ENCODE assay signal across 15 cellular contexts in the genomic region with DNA sequence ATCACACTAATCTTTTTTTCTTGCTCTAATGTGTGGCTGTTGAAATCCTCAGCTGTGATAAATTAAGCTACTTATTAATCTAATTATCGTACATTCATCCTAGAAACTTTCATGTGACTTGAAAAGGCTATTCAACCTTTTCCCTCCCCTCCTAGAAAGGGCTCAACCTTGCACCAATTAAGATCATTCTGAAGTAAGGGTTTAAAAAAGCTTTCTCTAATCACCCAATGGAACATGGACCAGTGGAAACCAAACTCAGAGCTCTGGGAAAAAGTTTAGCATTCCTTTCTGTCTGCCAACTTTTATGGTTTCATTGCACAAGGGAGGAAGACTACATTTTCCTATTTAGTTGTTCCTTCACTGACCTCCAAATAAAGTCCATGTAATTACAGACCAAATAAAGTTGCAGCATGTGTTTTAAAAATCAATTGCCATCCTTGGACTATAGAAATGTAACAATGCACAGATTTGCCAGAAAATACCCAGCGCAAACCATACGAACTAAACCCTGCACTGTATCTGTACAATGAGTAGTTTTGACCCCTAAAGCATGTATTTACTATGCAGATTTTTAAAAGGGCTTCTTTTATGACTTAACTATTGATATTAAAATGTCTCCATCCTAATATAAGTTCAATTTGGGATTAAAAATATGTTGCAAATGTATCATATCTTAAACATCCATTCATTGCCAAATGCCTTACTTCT.
DNase-seq lines count a peak whose midpoint lies in the region; ATAC-seq and TF ChIP-seq lines count a peak whose summit lies in the region.
"Had no signal": no experiment of that assay in that cellular context is flagged by ENCODE, and none has a peak within 500 bp of the region (broad histone marks: within the 10 kb centered on the region; RNA-seq: fewer than 3 reads in every experiment).

No MANE protein-coding gene starts in this region.

- H3K4me3 ChIP-seq in GM23338 = no peak overlapping the region
- no peak overlapping the region for H3K4me3 ChIP-seq in body of pancreas
- H3K4me3 ChIP-seq: BLaER1 treated with 17β-estradiol and CSF1 and Interleukin-3, amounts not matched to agents 10 nM and 100 nM; GM23248 had no signal

- H3K9me2 ChIP-seq in GM23338 (ENCODE audit: insufficient read depth) = no peaks in the 10 kb centered on the region

- intact Hi-C loops in activated T-helper 2 cell treated with anti-CD3 and anti-CD28 coated beads, Interferon-gamma antibody, Interleukin-2, Interleukin-4, amounts not matched to agents 10 μg/mL and 5 μg/mL and 100 μg/mL, durations not matched to agents 14 hours and 24 hours and 36 hours (cut with micrococcal nuclease) = no loop called here
- intact Hi-C loops in body of pancreas (cut with DNase I) = no loop called here

- H3K4me3 Mint-ChIP-seq in GM23338 = no peak overlapping the region
- H3K4me3 Mint-ChIP-seq in nephron progenitor cell = no peak overlapping the region
- H3K4me3 Mint-ChIP-seq in glutamatergic neuron (ENCODE audit: unreplicated experiment) = no peak overlapping the region
- H3K4me3 Mint-ChIP-seq in activated T-helper 2 cell treated with anti-CD3 and anti-CD28 coated beads, Interferon-gamma antibody, Interleukin-2, Interleukin-4, amounts not matched to agents 10 μg/mL and 5 μg/mL and 100 μg/mL, durations not matched to agents 14 hours and 24 hours and 36 hours (ENCODE audit: low read depth) = no peak overlapping the region
- H3K4me3 Mint-ChIP-seq: CD4-positive, CD25-positive, alpha-beta regulatory T cell; H9; HFFc6 had no signal

- H3K36me3 Mint-ChIP-seq in GM23338 (ENCODE audit: low read depth) (no peaks in the 10 kb centered on the region), nephron progenitor cell (ENCODE audit: low read depth) (no peaks in the 10 kb centered on the region), glutamatergic neuron (ENCODE audit: unreplicated experiment) (no peaks in the 10 kb centered on the region)
- H3K36me3 Mint-ChIP-seq in activated T-helper 2 cell treated with anti-CD3 and anti-CD28 coated beads, Interferon-gamma antibody, Interleukin-2, Interleukin-4, amounts not matched to agents 10 μg/mL and 5 μg/mL and 100 μg/mL, durations not matched to agents 14 hours and 24 hours and 36 hours (ENCODE audit: low read depth) = no peaks in the 10 kb centered on the region
- H3K36me3 Mint-ChIP-seq: CD4-positive, CD25-positive, alpha-beta regulatory T cell had no signal

- peaks cover 28% of the 10 kb centered on the region for H3K4me1 ChIP-seq in GM23338 (ENCODE audit: insufficient read depth)
- H3K4me1 ChIP-seq in body of pancreas = peaks cover 6% of the 10 kb centered on the region
- H3K4me1 ChIP-seq: BLaER1 treated with 17β-estradiol and CSF1 and Interleukin-3, amounts not matched to agents 10 nM and 100 nM had no signal

- H3K79me2 ChIP-seq in GM23338 (replicated peaks; ENCODE audit: insufficient read depth) = no peaks in the 10 kb centered on the region

- TF ChIP-seq CTCF in GM23338 (conservative IDR thresholded peaks at IDR 0.05; ENCODE audit: low read depth in 2 of 2) (no peak), nephron progenitor cell (IDR thresholded peaks at IDR 0.05) (no peak), glutamatergic neuron (IDR thresholded peaks at IDR 0.05; ENCODE audit: partially characterized antibody, unreplicated experiment) (no peak), body of pancreas (IDR thresholded peaks at IDR 0.05) (no peak)

- H3K9me3 ChIP-seq in body of pancreas = no peaks in the 10 kb centered on the region
- H3K9me3 ChIP-seq: BLaER1 treated with 17β-estradiol and CSF1 and Interleukin-3, amounts not matched to agents 10 nM and 100 nM had no signal

- H3K27me3 Mint-ChIP-seq in GM23338 (ENCODE audit: insufficient read depth, low read depth, poor library complexity) (peaks cover 1% of the 10 kb centered on the region), nephron progenitor cell (ENCODE audit: low read depth, poor library complexity) (no peaks in the 10 kb centered on the region), glutamatergic neuron (ENCODE audit: unreplicated experiment) (no peaks in the 10 kb centered on the region)
- no peaks in the 10 kb centered on the region for H3K27me3 Mint-ChIP-seq in activated T-helper 2 cell treated with anti-CD3 and anti-CD28 coated beads, Interferon-gamma antibody, Interleukin-2, Interleukin-4, amounts not matched to agents 10 μg/mL and 5 μg/mL and 100 μg/mL, durations not matched to agents 14 hours and 24 hours and 36 hours (ENCODE audit: low read depth)
- H3K27me3 Mint-ChIP-seq: CD4-positive, CD25-positive, alpha-beta regulatory T cell had no signal

- ATAC-seq in GM23338 (no peak), body of pancreas (no peak)

- no peak for TF ChIP-seq POLR2A in body of pancreas (IDR thresholded peaks at IDR 0.05)

- H2AFZ ChIP-seq in GM23338 = no peak overlapping the region
- H2AFZ ChIP-seq: GM23248 had no signal

- peaks cover 34% of the 10 kb centered on the region for H3K4me1 Mint-ChIP-seq in GM23338
- H3K4me1 Mint-ChIP-seq in nephron progenitor cell = peaks cover 23% of the 10 kb centered on the region
- H3K4me1 Mint-ChIP-seq in glutamatergic neuron (ENCODE audit: low read depth, unreplicated experiment) = no peaks in the 10 kb centered on the region
- H3K4me1 Mint-ChIP-seq in activated T-helper 2 cell treated with anti-CD3 and anti-CD28 coated beads, Interferon-gamma antibody, Interleukin-2, Interleukin-4, amounts not matched to agents 10 μg/mL and 5 μg/mL and 100 μg/mL, durations not matched to agents 14 hours and 24 hours and 36 hours (ENCODE audit: low read depth) = no peaks in the 10 kb centered on the region
- H3K4me1 Mint-ChIP-seq: CD4-positive, CD25-positive, alpha-beta regulatory T cell had no signal

- H3K27ac Mint-ChIP-seq in GM23338 (no peak overlapping the region), nephron progenitor cell (peak overlapping the region; percentile 30), glutamatergic neuron (ENCODE audit: unreplicated experiment) (no peak overlapping the region)
- no peak overlapping the region for H3K27ac Mint-ChIP-seq in activated T-helper 2 cell treated with anti-CD3 and anti-CD28 coated beads, Interferon-gamma antibody, Interleukin-2, Interleukin-4, amounts not matched to agents 10 μg/mL and 5 μg/mL and 100 μg/mL, durations not matched to agents 14 hours and 24 hours and 36 hours
- H3K27ac Mint-ChIP-seq: CD4-positive, CD25-positive, alpha-beta regulatory T cell; HFFc6 had no signal

- WGBS in body of pancreas, 2 donors = 63 to 75% methylated on average over 3 of the region's 3 CpGs

- H3K4me2 ChIP-seq in GM23338 = 0 out of 2 replicates have a peak overlapping the region, but pooled peaks have one; percentile 4
- H3K4me2 ChIP-seq: BLaER1 treated with 17β-estradiol and CSF1 and Interleukin-3, amounts not matched to agents 10 nM and 100 nM had no signal

- H3K36me3 ChIP-seq in GM23338 (ENCODE audit: insufficient read depth) (no peaks in the 10 kb centered on the region), body of pancreas (replicated peaks in 1 of 2; ENCODE audit: insufficient read depth in 1 of 2, low read depth in 2 of 2) (no peaks in the 10 kb centered on the region)
- H3K36me3 ChIP-seq: BLaER1 treated with 17β-estradiol and CSF1 and Interleukin-3, amounts not matched to agents 10 nM and 100 nM had no signal

- H4K20me1 ChIP-seq in GM23338 (replicated peaks; ENCODE audit: insufficient read depth) = no peaks in the 10 kb centered on the region
- H4K20me1 ChIP-seq: BLaER1 treated with 17β-estradiol and CSF1 and Interleukin-3, amounts not matched to agents 10 nM and 100 nM had no signal

- H3K27me3 ChIP-seq in GM23338 (ENCODE audit: insufficient read depth) (no peaks in the 10 kb centered on the region), body of pancreas (no peaks in the 10 kb centered on the region)
- H3K27me3 ChIP-seq: BLaER1 treated with 17β-estradiol and CSF1 and Interleukin-3, amounts not matched to agents 10 nM and 100 nM had no signal

- H3F3A ChIP-seq in GM23338 (replicated peaks; ENCODE audit: low read depth) = no peaks in the 10 kb centered on the region

- DNase-seq in GM23338 (ENCODE audit: low spot score) (no peak), NCI-H82 treated with DMSO at 0.1 percent for 48 hours (lab: John Stamatoyannopoulos, UW; ENCODE audit: unreplicated experiment) (peak; percentile 98), nephron progenitor cell (no peak), glutamatergic neuron (no peak), body of pancreas (no peak)
- no peak for DNase-seq in stimulated activated CD4-positive, alpha-beta T cell treated with anti-CD3 and anti-CD28 coated beads, Interleukin-15, amount 100 ng/mL, for 24 hours
- DNase-seq in activated T-helper 2 cell treated with anti-CD3 and anti-CD28 coated beads, Interferon-gamma antibody, Interleukin-2, Interleukin-4, amounts not matched to agents 10 μg/mL and 5 μg/mL and 100 μg/mL, durations not matched to agents 14 hours and 24 hours and 36 hours (ENCODE audit: low spot score) = no peak
- DNase-seq: ACHN; Calu3; CD4-positive, CD25-positive, alpha-beta regulatory T cell; DMS79; GM23248; H9; HFFc6 had no signal

- H3K9me3 Mint-ChIP-seq in GM23338 (no peaks in the 10 kb centered on the region), nephron progenitor cell (no peaks in the 10 kb centered on the region), glutamatergic neuron (ENCODE audit: unreplicated experiment) (no peaks in the 10 kb centered on the region)
- H3K9me3 Mint-ChIP-seq in activated T-helper 2 cell treated with anti-CD3 and anti-CD28 coated beads, Interferon-gamma antibody, Interleukin-2, Interleukin-4, amounts not matched to agents 10 μg/mL and 5 μg/mL and 100 μg/mL, durations not matched to agents 14 hours and 24 hours and 36 hours = no peaks in the 10 kb centered on the region
- H3K9me3 Mint-ChIP-seq: CD4-positive, CD25-positive, alpha-beta regulatory T cell; H9 had no signal

- H3K27ac ChIP-seq in GM23338 (ENCODE audit: low read depth) (no peak overlapping the region), body of pancreas (no peak overlapping the region)
- H3K27ac ChIP-seq: BLaER1 treated with 17β-estradiol and CSF1 and Interleukin-3, amounts not matched to agents 10 nM and 100 nM; GM23248 had no signal

TF ChIP-seq in GM23338, 12 proteins besides CTCF, POLR2A, EP300 and RAD21 (continues in another document):
- TF ChIP-seq CREB1 (CRISPR knock-in tag; IDR thresholded peaks at IDR 0.05; ENCODE audit: low read depth) (no peak), POLR2AphosphoS5 (IDR thresholded peaks at IDR 0.05; ENCODE audit: low read depth) (no peak), EZH2phosphoT487 (IDR thresholded peaks at IDR 0.05; ENCODE audit: unreplicated experiment) (no peak), ZNF331 (CRISPR knock-in tag; IDR thresholded peaks at IDR 0.05; ENCODE audit: low read depth) (no peak)
- TF ChIP-seq, protein P1, sequence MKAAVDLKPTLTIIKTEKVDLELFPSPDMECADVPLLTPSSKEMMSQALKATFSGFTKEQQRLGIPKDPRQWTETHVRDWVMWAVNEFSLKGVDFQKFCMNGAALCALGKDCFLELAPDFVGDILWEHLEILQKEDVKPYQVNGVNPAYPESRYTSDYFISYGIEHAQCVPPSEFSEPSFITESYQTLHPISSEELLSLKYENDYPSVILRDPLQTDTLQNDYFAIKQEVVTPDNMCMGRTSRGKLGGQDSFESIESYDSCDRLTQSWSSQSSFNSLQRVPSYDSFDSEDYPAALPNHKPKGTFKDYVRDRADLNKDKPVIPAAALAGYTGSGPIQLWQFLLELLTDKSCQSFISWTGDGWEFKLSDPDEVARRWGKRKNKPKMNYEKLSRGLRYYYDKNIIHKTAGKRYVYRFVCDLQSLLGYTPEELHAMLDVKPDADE (IDR thresholded peaks at IDR 0.05) = no peak
